In genomic region chr2:201233192-201234166, GRCh38 we compare ENCODE assay signal across 8 cellular contexts. TPM values are rescaled to one million over a fixed set of nuclear protein-coding genes. Genes with fewer than 3 reads are reported as not detected.
DNase-seq lines count a peak whose midpoint lies in the region; ATAC-seq and TF ChIP-seq lines count a peak whose summit lies in the region.

No MANE protein-coding gene starts in this region.

- peak; percentile 88 for ATAC-seq in GM18505 (IDR thresholded peaks at IDR 0.05; ENCODE audit: unreplicated experiment)
- peak; percentile 92 for ATAC-seq in HG02798 (IDR thresholded peaks at IDR 0.05; ENCODE audit: poor library complexity, unreplicated experiment)
- peak; percentile 93 for ATAC-seq in left lobe of liver

- H3K27me3 Mint-ChIP-seq in T-helper 1 cell treated with Interleukin-12 subunit alpha and Interleukin-12 subunit beta and Interleukin-4 antibody, amounts not matched to agents 30 μg/mL and 1 μg/mL, for 36 hours (ENCODE audit: low read depth): no peaks in the 10 kb centered on the region
- H3K27me3 Mint-ChIP-seq in osteocyte (ENCODE audit: unreplicated experiment): no peaks in the 10 kb centered on the region

- H3K9me3 Mint-ChIP-seq in T-helper 1 cell treated with Interleukin-12 subunit alpha and Interleukin-12 subunit beta and Interleukin-4 antibody, amounts not matched to agents 30 μg/mL and 1 μg/mL, for 36 hours: no peaks in the 10 kb centered on the region
- no peaks in the 10 kb centered on the region for H3K9me3 Mint-ChIP-seq in osteocyte (ENCODE audit: unreplicated experiment)

- H3K4me1 Mint-ChIP-seq in T-helper 1 cell treated with Interleukin-12 subunit alpha and Interleukin-12 subunit beta and Interleukin-4 antibody, amounts not matched to agents 30 μg/mL and 1 μg/mL, for 36 hours (ENCODE audit: low read depth): peaks cover 53% of the 10 kb centered on the region
- H3K4me1 Mint-ChIP-seq in osteocyte (ENCODE audit: unreplicated experiment): peaks cover 27% of the 10 kb centered on the region

- peak overlapping the region; percentile 90 for H3K27ac Mint-ChIP-seq in T-helper 1 cell treated with Interleukin-12 subunit alpha and Interleukin-12 subunit beta and Interleukin-4 antibody, amounts not matched to agents 30 μg/mL and 1 μg/mL, for 36 hours
- no peak overlapping the region for H3K27ac Mint-ChIP-seq in osteocyte (ENCODE audit: unreplicated experiment)

- no peak for TF ChIP-seq CTCF in osteocyte (IDR thresholded peaks at IDR 0.05)

- peak; percentile 80 for TF ChIP-seq POLR2A in GM18505 (IDR thresholded peaks at IDR 0.05; ENCODE audit: borderline replicate concordance, extremely low read depth, insufficient read depth, insufficient read length)

- peak; percentile 13 for DNase-seq in NCI-H128 (lab: John Stamatoyannopoulos, UW; ENCODE audit: unreplicated experiment)
- peak; percentile 75 for DNase-seq in amniotic epithelial cell (ENCODE audit: low read depth)
- DNase-seq in left lobe of liver (ENCODE audit: low spot score): peak; percentile 89
- DNase-seq in stimulated activated CD8-positive, alpha-beta memory T cell treated with anti-CD3 and anti-CD28 coated beads, Interleukin-15, amount 100 ng/mL, for 48 hours (ENCODE audit: low read depth in 2 of 2): peak; percentile 80 to 82
- no peak for DNase-seq in osteocyte (ENCODE audit: extremely low spot score, unreplicated experiment)

- peaks cover 27% of the 10 kb centered on the region for H3K36me3 Mint-ChIP-seq in T-helper 1 cell treated with Interleukin-12 subunit alpha and Interleukin-12 subunit beta and Interleukin-4 antibody, amounts not matched to agents 30 μg/mL and 1 μg/mL, for 36 hours (ENCODE audit: low read depth)
- no peaks in the 10 kb centered on the region for H3K36me3 Mint-ChIP-seq in osteocyte (ENCODE audit: unreplicated experiment)

- peak overlapping the region; percentile 92 for H3K4me3 Mint-ChIP-seq in T-helper 1 cell treated with Interleukin-12 subunit alpha and Interleukin-12 subunit beta and Interleukin-4 antibody, amounts not matched to agents 30 μg/mL and 1 μg/mL, for 36 hours
- no peak overlapping the region for H3K4me3 Mint-ChIP-seq in osteocyte (ENCODE audit: unreplicated experiment)

RNA-seq across cellular contexts. Expression of gene CASP8, which starts 26.9 kb away (rescaled TPM):
- total RNA-seq in left lobe of liver (7.6 TPM), osteocyte (11.1 and 11.4 TPM in 2 replicates)

RNA-seq across cellular contexts. Expression of gene CASP10, which starts 50.5 kb away (rescaled TPM):
- total RNA-seq in left lobe of liver (5.4 TPM), osteocyte (0.35 TPM in 1 of 2 replicates, not detected in the other)
